Comparison of ENCODE assay signal across 8 cellular contexts in the genomic region with DNA sequence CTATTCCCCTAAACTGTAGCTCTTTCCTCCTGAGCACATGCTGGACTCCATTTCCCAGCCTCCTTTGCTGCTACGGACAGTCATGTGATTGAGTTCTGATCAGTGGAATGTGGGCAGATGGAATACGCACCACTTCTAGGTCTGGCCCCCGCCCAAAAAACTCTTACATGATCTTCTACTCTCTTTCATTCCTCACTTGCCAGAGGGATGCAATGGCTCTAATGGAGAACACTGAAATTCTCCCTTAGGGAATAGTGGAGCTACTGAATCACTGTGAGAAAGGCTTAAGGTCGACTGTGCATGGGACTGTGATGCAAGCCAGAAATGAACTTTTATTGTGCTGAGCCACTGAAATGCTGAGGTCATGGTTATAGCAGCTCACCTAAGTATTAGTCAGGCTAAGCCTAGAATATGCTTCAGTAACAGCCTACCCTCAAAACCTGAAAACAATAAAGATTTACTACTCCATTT. TPM values are rescaled to one million over a fixed set of nuclear protein-coding genes. Genes with fewer than 3 reads are reported as not detected.
DNase-seq lines count a peak whose midpoint lies in the region; ATAC-seq lines count a peak whose summit lies in the region.

No MANE protein-coding gene starts in this region.

- no peak overlapping the region for H3K27ac Mint-ChIP-seq in T-helper 17 cell

- peaks cover 7% of the 10 kb centered on the region for H3K27me3 Mint-ChIP-seq in T-helper 17 cell

- H3K4me3 Mint-ChIP-seq in T-helper 17 cell = no peak overlapping the region

- no peaks in the 10 kb centered on the region for H3K9me3 ChIP-seq in T-helper 17 cell (ENCODE audit: control insufficient read depth, low read length, poor library complexity, severe bottlenecking)

- H3K36me3 Mint-ChIP-seq in T-helper 17 cell (ENCODE audit: low read depth) = peaks cover 2% of the 10 kb centered on the region

- DNase-seq in COLO668 (lab: John Stamatoyannopoulos, UW; ENCODE audit: unreplicated experiment) (peak; percentile 9), NCI-H2227 treated with DMSO at 0.1 percent for 48 hours (lab: John Stamatoyannopoulos, UW) (peak; percentile 39), dedifferentiated amniotic fluid mesenchymal stem cell (ENCODE audit: extremely low spot score) (peak; percentile 40), lung microvascular endothelial cell (ENCODE audit: low read depth in 2 of 2) (peak; percentile 27 to 57), NCI-H2107 (lab: John Stamatoyannopoulos, UW) (no peak), T-helper 17 cell (no peak)
- no peak for DNase-seq in stimulated activated CD4-positive, alpha-beta T cell treated with anti-CD3 and anti-CD28 coated beads, Interleukin-15, amount 100 ng/mL, for 24 hours

- peaks cover 12% of the 10 kb centered on the region for H3K4me1 Mint-ChIP-seq in T-helper 17 cell

- ATAC-seq in HG02623 (IDR thresholded peaks at IDR 0.05; ENCODE audit: unreplicated experiment) (no peak), T-helper 17 cell (no peak)

RNA-seq across cellular contexts. Expression of a gene that starts 13.0 kb away (rescaled TPM):
- total RNA-seq in lung microvascular endothelial cell (270 and 341 TPM in 2 replicates), T-helper 17 cell (100 to 1,000 TPM in 1 of 2 donors, 10 to 100 TPM in 1; 91.8 to 102 TPM)

RNA-seq across cellular contexts. Expression of a gene that starts 30.5 kb away (rescaled TPM):
- 6.5 and 10.5 TPM in 2 replicates for total RNA-seq in lung microvascular endothelial cell
- 10 to 100 TPM; 22.7 to 26.0 TPM for total RNA-seq in T-helper 17 cell

RNA-seq across cellular contexts. Expression of a gene that starts 37.9 kb away (rescaled TPM):
- total RNA-seq in lung microvascular endothelial cell = 2.8 and 4.8 TPM in 2 replicates
- total RNA-seq in T-helper 17 cell = 1 to 10 TPM; 3.4 TPM

Comparison
In these comparisons a context has a peak if more than half of its experiments do, and no peak if none do; other contexts are left out.
1. DNase-seq: peak in COLO668 (single experiment), NCI-H2227 treated with DMSO at 0.1 percent for 48 hours (single experiment), dedifferentiated amniotic fluid mesenchymal stem cell (single experiment) and lung microvascular endothelial cell (2 of 2); none in stimulated activated CD4-positive, alpha-beta T cell treated with anti-CD3 and anti-CD28 coated beads, Interleukin-15, amount 100 ng/mL, for 24 hours (single experiment), NCI-H2107 (single experiment) and T-helper 17 cell (0 of 3).